ENCODE assay signal across 1 cellular context in the genomic region with DNA sequence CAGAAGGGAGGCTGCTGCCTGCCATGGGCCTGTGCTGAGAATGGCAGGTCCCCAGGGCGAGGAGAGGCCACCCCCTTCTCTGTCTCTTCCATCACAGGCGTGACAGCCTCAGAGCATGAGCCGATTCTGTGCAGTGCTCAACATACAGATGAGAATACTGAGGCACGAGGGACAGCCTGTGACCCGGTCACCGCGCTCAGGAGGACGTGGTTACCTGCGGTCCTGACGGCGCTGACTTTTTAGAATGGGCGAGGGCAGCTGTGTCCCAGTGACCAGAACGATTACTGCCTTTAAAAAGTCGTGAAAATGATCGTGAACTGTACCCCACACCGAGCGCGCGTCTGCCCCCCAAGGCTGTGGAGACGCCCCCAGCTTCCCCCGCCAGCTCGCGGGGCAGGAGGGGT.
TF ChIP-seq lines count a peak whose summit lies in the region.

No MANE protein-coding gene starts in this region.

TF ChIP-seq in K562, 482 proteins besides CTCF, POLR2A, EP300 and RAD21:
- TF ChIP-seq GTF2E2 (tag; IDR thresholded peaks at IDR 0.05) (peak; percentile 51; the same call in 1 of the 2 replicates), MXI1 (IDR thresholded peaks at IDR 0.05; ENCODE audit: low read depth, low read length) (0 out of 2 replicates have a peak, but pooled peaks have one; percentile 3), MAX (CRISPR knock-in tag; IDR thresholded peaks at IDR 0.05) (0 out of 2 replicates have a peak, but pooled peaks have one; percentile 6)
TF ChIP-seq in K562: peak in this region for 3; not testable (repeated sequence) for 479.
